ENCODE assay signal across 11 cellular contexts in the genomic region with DNA sequence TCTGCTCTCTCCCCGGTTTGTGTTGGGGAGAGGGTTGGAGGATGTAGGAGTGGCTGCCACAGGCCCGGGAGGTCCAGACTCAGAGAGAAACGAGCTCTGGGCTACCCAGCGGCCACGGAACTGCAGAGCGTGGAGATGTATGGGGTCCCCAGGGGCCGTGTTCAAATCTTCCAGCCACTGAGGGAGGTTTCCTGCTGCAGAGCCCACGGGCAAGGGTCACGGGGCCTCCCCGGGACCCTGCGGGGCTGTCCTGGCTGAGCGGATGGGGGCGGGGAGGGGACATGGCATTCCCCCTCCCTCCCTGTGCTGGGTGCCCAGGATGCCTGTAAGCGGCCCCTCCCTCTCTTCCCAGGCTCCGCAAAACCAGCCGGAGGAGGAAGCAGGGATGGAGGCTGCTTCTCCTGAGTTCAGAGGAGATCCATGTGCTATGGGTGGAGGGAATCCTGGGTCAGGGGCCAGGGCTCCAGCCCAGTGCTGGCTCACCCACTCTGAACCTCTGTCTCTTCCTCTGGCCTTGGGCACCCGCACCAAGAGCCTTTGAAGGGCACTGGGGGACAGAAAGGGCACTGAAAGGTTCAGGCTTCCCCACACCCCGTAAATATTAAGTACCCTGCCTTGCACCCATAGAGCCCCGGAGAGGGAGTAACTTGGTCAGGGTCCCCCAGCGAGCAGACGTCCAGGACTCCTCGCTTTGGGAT. TPM values are rescaled to one million over a fixed set of nuclear protein-coding genes. Genes with fewer than 3 reads are reported as not detected.
DNase-seq lines count a peak whose midpoint lies in the region; ATAC-seq and TF ChIP-seq lines count a peak whose summit lies in the region.
"Had no signal": no experiment of that assay in that cellular context is flagged by ENCODE, and none has a peak within 500 bp of the region (broad histone marks: within the 10 kb centered on the region; RNA-seq: fewer than 3 reads in every experiment).

No MANE protein-coding gene starts in this region.

- no peak overlapping the region for H3K4me3 Mint-ChIP-seq in activated CD4-positive, alpha-beta T cell treated with anti-CD3 and anti-CD28 coated beads, Interleukin-2, amount 10 ng/mL, durations not matched to agents 7 days and 5 days
- H3K4me3 Mint-ChIP-seq: T-helper 17 cell had no signal

- TF ChIP-seq POLR2A in body of pancreas (IDR thresholded peaks at IDR 0.05): no peak

- 75 to 91% methylated on average over 7 to 21 of the region's 22 CpGs for WGBS in body of pancreas, 2 donors

- no peaks in the 10 kb centered on the region for H3K79me2 ChIP-seq in PC-9 (ENCODE audit: low read depth)

- no peaks in the 10 kb centered on the region for H4K20me1 ChIP-seq in PC-9 (ENCODE audit: insufficient read depth)

- no peaks in the 10 kb centered on the region for H3K9me2 ChIP-seq in PC-9 (ENCODE audit: insufficient read depth)

- H3K27ac ChIP-seq in body of pancreas: peak overlapping the region in 3 of 4 donors; percentile 71 to 79 (median 74)
- peak overlapping the region; percentile 74 for H3K27ac ChIP-seq in skeletal muscle tissue (ENCODE audit: low read depth, low read length)
- H3K27ac ChIP-seq in effector memory CD4-positive, alpha-beta T cell (ENCODE audit: insufficient read depth, low read length, poor library complexity, severe bottlenecking): no peak overlapping the region
- no peak overlapping the region for H3K27ac ChIP-seq in PC-9

- H3K4me1 ChIP-seq in ES-I3 (ENCODE audit: insufficient read depth, low read length): peaks cover 15% of the 10 kb centered on the region; the same call in 1 of the 2 replicates
- peaks cover 31% of the 10 kb centered on the region for H3K4me1 ChIP-seq in body of pancreas
- peaks cover 19 to 30% (median 27%) of the 10 kb centered on the region in 3 donors for H3K4me1 ChIP-seq in skeletal muscle tissue (ENCODE audit: control insufficient read depth in 3 of 3, insufficient read depth in 3 of 3, low read length in 3 of 3)
- H3K4me1 ChIP-seq in effector memory CD4-positive, alpha-beta T cell (ENCODE audit: control insufficient read depth, insufficient read depth, low read length, poor library complexity, severe bottlenecking): no peaks in the 10 kb centered on the region
- H3K4me1 ChIP-seq in PC-9 (replicated peaks; ENCODE audit: insufficient read depth): no peaks in the 10 kb centered on the region

- no peaks in the 10 kb centered on the region for H3K27me3 Mint-ChIP-seq in activated CD4-positive, alpha-beta T cell treated with anti-CD3 and anti-CD28 coated beads, Interleukin-2, amount 10 ng/mL, durations not matched to agents 7 days and 5 days
- H3K27me3 Mint-ChIP-seq: T-helper 17 cell had no signal

- no peaks in the 10 kb centered on the region for H3K36me3 ChIP-seq in ES-I3 (ENCODE audit: insufficient read depth, low read length)
- peaks cover 13 to 27% of the 10 kb centered on the region in 2 donors for H3K36me3 ChIP-seq in body of pancreas (replicated peaks in 1 of 2; ENCODE audit: insufficient read depth in 1 of 2, low read depth in 2 of 2)
- H3K36me3 ChIP-seq in skeletal muscle tissue (ENCODE audit: control insufficient read depth in 3 of 3, insufficient read depth in 3 of 3, low read length in 3 of 3): peaks cover 36 to 47% (median 40%) of the 10 kb centered on the region in 3 donors
- H3K36me3 ChIP-seq in effector memory CD4-positive, alpha-beta T cell (ENCODE audit: control insufficient read depth, insufficient read depth, low read length): peaks cover 29% of the 10 kb centered on the region
- H3K36me3 ChIP-seq in PC-9 (ENCODE audit: low read depth): no peaks in the 10 kb centered on the region

- intact Hi-C loops in body of pancreas (cut with DNase I): no loop called here
- intact Hi-C loops in PC-9 (cut with micrococcal nuclease; ENCODE audit: unreplicated experiment): no loop called here

- no TSS peak for BruUV-seq in PC-9 (replicated peaks; lab: Mats Ljungman, UMichigan)

- H3K9ac ChIP-seq in ES-I3 (ENCODE audit: low read depth, low read length) (peak overlapping the region; percentile 24; the same call in 1 of the 2 replicates), skeletal muscle tissue (ENCODE audit: low read depth in 1 of 3, low read length in 3 of 3) (peak overlapping the region in 2 of 3 donors; percentile 1 to 14)

- CTCF ChIA-PET in PC-9 (lab: Charles Lee): interaction anchor here (0.6 kb wide), 1 partner anchor 28 kb away, joined by 5 read pairs; no protein-coding TSS in a partner anchor
- CTCF ChIA-PET in activated CD4-positive, alpha-beta T cell treated with anti-CD3 and anti-CD28 coated beads, Interleukin-2, amount 10 ng/mL, durations not matched to agents 7 days and 5 days (lab: Charles Lee): no interaction called here

- H3K27ac Mint-ChIP-seq in activated CD4-positive, alpha-beta T cell treated with anti-CD3 and anti-CD28 coated beads, Interleukin-2, amount 10 ng/mL, durations not matched to agents 7 days and 5 days: no peak overlapping the region
- H3K27ac Mint-ChIP-seq: T-helper 17 cell had no signal

- H3K9me3 ChIP-seq in ES-I3 (ENCODE audit: control insufficient read depth, insufficient read depth, low read length) (no peaks in the 10 kb centered on the region), body of pancreas (no peaks in the 10 kb centered on the region), skeletal muscle tissue (ENCODE audit: control insufficient read depth in 3 of 3, low read length in 3 of 3) (no peaks in the 10 kb centered on the region), PC-9 (ENCODE audit: insufficient read depth, low read depth) (no peaks in the 10 kb centered on the region)
- no peaks in the 10 kb centered on the region for H3K9me3 ChIP-seq in effector memory CD4-positive, alpha-beta T cell (ENCODE audit: control insufficient read depth, low read length)
- H3K9me3 ChIP-seq: BE2C had no signal

- H3K9me3 Mint-ChIP-seq in activated CD4-positive, alpha-beta T cell treated with anti-CD3 and anti-CD28 coated beads, Interleukin-2, amount 10 ng/mL, durations not matched to agents 7 days and 5 days: no peaks in the 10 kb centered on the region

- peaks cover 4% of the 10 kb centered on the region for H3K4me1 Mint-ChIP-seq in activated CD4-positive, alpha-beta T cell treated with anti-CD3 and anti-CD28 coated beads, Interleukin-2, amount 10 ng/mL, durations not matched to agents 7 days and 5 days

- TF ChIP-seq CTCF in body of pancreas (IDR thresholded peaks at IDR 0.05) (no peak), PC-9 (conservative IDR thresholded peaks at IDR 0.05) (no peak)

- ATAC-seq in body of pancreas: no peak
- ATAC-seq: T-helper 17 cell had no signal

- no peaks in the 10 kb centered on the region for H3F3A ChIP-seq in PC-9 (ENCODE audit: insufficient read depth, low read depth)

- no peaks in the 10 kb centered on the region for H3K36me3 Mint-ChIP-seq in activated CD4-positive, alpha-beta T cell treated with anti-CD3 and anti-CD28 coated beads, Interleukin-2, amount 10 ng/mL, durations not matched to agents 7 days and 5 days (ENCODE audit: low read depth)

- H2AFZ ChIP-seq in PC-9: no peak overlapping the region

- H3K27me3 ChIP-seq in body of pancreas (no peaks in the 10 kb centered on the region), skeletal muscle tissue (ENCODE audit: control insufficient read depth in 3 of 3, insufficient read depth in 3 of 3, low read length in 3 of 3) (no peaks in the 10 kb centered on the region), PC-9 (ENCODE audit: insufficient read depth, low read depth) (no peaks in the 10 kb centered on the region)
- no peaks in the 10 kb centered on the region for H3K27me3 ChIP-seq in effector memory CD4-positive, alpha-beta T cell (replicated peaks; ENCODE audit: control insufficient read depth, insufficient read depth, low read length, poor library complexity, severe bottlenecking)
- H3K27me3 ChIP-seq: BE2C had no signal

- H3K4me3 ChIP-seq in body of pancreas: no peak overlapping the region
- H3K4me3 ChIP-seq in skeletal muscle tissue (ENCODE audit: low read length in 3 of 3): no peak overlapping the region
- H3K4me3 ChIP-seq in effector memory CD4-positive, alpha-beta T cell (ENCODE audit: insufficient read depth, low read depth, low read length, poor library complexity, severe bottlenecking): no peak overlapping the region
- H3K4me3 ChIP-seq in PC-9: no peak overlapping the region

- no peak overlapping the region for H3K4me2 ChIP-seq in PC-9

- DNase-seq in body of pancreas (no peak), iPS-NIHi7 (ENCODE audit: extremely low spot score) (peak; percentile 52), PC-9 (no peak), D341Med (ENCODE audit: low spot score) (no peak)
- DNase-seq in effector memory CD4-positive, alpha-beta T cell: no peak
- DNase-seq in activated CD4-positive, alpha-beta T cell treated with anti-CD3 and anti-CD28 coated beads, Interleukin-2, amount 10 ng/mL, durations not matched to agents 7 days and 5 days: no peak
- DNase-seq: BE2C, cortex of kidney, T-helper 17 cell had no signal

- POLR2A ChIA-PET in PC-9 (lab: Charles Lee; ENCODE audit: unreplicated experiment): no interaction called here
- POLR2A ChIA-PET in activated CD4-positive, alpha-beta T cell treated with anti-CD3 and anti-CD28 coated beads, Interleukin-2, amount 10 ng/mL, durations not matched to agents 7 days and 5 days (lab: Charles Lee): no interaction called here

RNA-seq across cellular contexts. Expression of a gene that starts 22.6 kb away (rescaled TPM):
- total RNA-seq in body of pancreas (10 to 100 TPM in 1 of 2 donors, 1 to 10 TPM in 1; 7.6 to 11.4 TPM), skeletal muscle tissue (not detected), PC-9 (2021) (not detected in 2 replicates)
- total RNA-seq in activated CD4-positive, alpha-beta T cell treated with anti-CD3 and anti-CD28 coated beads, Interleukin-2, amount 10 ng/mL, durations not matched to agents 7 days and 5 days: under 1 TPM; 0.27 to 0.33 TPM
- total RNA-seq: T-helper 17 cell had no signal

RNA-seq across cellular contexts. Expression of a gene that starts 25.6 kb away (rescaled TPM):
- not detected for total RNA-seq in body of pancreas
- not detected for total RNA-seq in skeletal muscle tissue
- not detected in 2 replicates for total RNA-seq in PC-9 (2021)
- total RNA-seq in activated CD4-positive, alpha-beta T cell treated with anti-CD3 and anti-CD28 coated beads, Interleukin-2, amount 10 ng/mL, durations not matched to agents 7 days and 5 days: not detected
- total RNA-seq: T-helper 17 cell had no signal

RNA-seq across cellular contexts. Expression of a gene that starts 42.8 kb away (rescaled TPM):
- total RNA-seq in body of pancreas (10 to 100 TPM in 1 of 2 donors, 1 to 10 TPM in 1; 9.3 to 17.5 TPM), skeletal muscle tissue (9.4 TPM), PC-9 (2021) (7.7 and 11.7 TPM in 2 replicates)
- 10 to 100 TPM in 1 of 2 experiments, 1 to 10 TPM in 1; 9.2 to 12.6 TPM for total RNA-seq in activated CD4-positive, alpha-beta T cell treated with anti-CD3 and anti-CD28 coated beads, Interleukin-2, amount 10 ng/mL, durations not matched to agents 7 days and 5 days

RNA-seq across cellular contexts. Expression of a gene that starts 48.4 kb away (rescaled TPM):
- total RNA-seq in body of pancreas: 10 to 100 TPM; 16.6 to 20.1 TPM
- 14.6 TPM for total RNA-seq in skeletal muscle tissue
- 57.0 and 60.4 TPM in 2 replicates for total RNA-seq in PC-9 (2021)
- total RNA-seq in activated CD4-positive, alpha-beta T cell treated with anti-CD3 and anti-CD28 coated beads, Interleukin-2, amount 10 ng/mL, durations not matched to agents 7 days and 5 days: 10 to 100 TPM; 78.6 to 79.3 TPM

Comparison
In these comparisons a context has a peak if more than half of its experiments do, and no peak if none do; other contexts are left out.
1. H3K27ac ChIP-seq: peak in body of pancreas (3 of 4) and skeletal muscle tissue (single experiment); none in effector memory CD4-positive, alpha-beta T cell (single experiment) and PC-9 (single experiment).